1 cellular context compared by ENCODE assay signal in the genomic region with DNA sequence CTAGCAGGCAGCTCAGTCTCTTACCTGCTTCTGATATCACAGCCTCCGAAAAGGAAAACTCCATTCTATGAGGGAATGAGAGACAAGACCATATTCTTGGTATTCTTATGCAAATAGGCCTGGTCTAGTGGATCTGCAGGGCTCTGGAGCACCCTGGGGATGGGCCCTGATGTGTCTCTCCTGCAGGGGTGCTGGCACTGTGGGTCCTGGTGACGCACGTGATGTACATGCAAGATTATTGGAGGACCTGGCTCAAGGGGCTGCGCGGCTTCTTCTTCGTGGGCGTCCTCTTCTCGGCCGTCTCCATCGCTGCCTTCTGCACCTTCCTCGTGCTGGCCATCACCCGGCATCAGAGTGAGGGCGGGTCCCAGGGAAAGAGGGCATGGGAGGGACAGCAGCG.
TF ChIP-seq lines count a peak whose summit lies in the region.

No MANE protein-coding gene starts in this region.

TF ChIP-seq in HCT116, 20 proteins besides CTCF, POLR2A, EP300 and RAD21:
- TF ChIP-seq POLR2AphosphoS5 (IDR thresholded peaks at IDR 0.05; ENCODE audit: low read depth, low read length), result no peak
- no peak for TF ChIP-seq EZH2 (IDR thresholded peaks at IDR 0.05)
- no peak for TF ChIP-seq SRF (IDR thresholded peaks at IDR 0.05; ENCODE audit: low read depth)
- TF ChIP-seq, protein P1, sequence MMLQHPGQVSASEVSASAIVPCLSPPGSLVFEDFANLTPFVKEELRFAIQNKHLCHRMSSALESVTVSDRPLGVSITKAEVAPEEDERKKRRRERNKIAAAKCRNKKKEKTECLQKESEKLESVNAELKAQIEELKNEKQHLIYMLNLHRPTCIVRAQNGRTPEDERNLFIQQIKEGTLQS (IDR thresholded peaks at IDR 0.05), result no peak
- no peak for TF ChIP-seq ZFX (IDR thresholded peaks at IDR 0.05)
- TF ChIP-seq EGR1 (IDR thresholded peaks at IDR 0.05; ENCODE audit: low read depth), result no peak
- no peak for TF ChIP-seq FOSL1 (IDR thresholded peaks at IDR 0.05; ENCODE audit: low read depth)
- TF ChIP-seq TCF7L2 (IDR thresholded peaks at IDR 0.05; ENCODE audit: borderline replicate concordance, extremely low read depth, insufficient read depth, insufficient read length), result no peak
- TF ChIP-seq, protein P2, sequence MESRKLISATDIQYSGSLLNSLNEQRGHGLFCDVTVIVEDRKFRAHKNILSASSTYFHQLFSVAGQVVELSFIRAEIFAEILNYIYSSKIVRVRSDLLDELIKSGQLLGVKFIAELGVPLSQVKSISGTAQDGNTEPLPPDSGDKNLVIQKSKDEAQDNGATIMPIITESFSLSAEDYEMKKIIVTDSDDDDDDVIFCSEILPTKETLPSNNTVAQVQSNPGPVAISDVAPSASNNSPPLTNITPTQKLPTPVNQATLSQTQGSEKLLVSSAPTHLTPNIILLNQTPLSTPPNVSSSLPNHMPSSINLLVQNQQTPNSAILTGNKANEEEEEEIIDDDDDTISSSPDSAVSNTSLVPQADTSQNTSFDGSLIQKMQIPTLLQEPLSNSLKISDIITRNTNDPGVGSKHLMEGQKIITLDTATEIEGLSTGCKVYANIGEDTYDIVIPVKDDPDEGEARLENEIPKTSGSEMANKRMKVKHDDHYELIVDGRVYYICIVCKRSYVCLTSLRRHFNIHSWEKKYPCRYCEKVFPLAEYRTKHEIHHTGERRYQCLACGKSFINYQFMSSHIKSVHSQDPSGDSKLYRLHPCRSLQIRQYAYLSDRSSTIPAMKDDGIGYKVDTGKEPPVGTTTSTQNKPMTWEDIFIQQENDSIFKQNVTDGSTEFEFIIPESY (IDR thresholded peaks at IDR 0.05; ENCODE audit: extremely low read depth, insufficient replicate concordance, low read length), result no peak
- no peak for TF ChIP-seq CBX3 (IDR thresholded peaks at IDR 0.05; ENCODE audit: low read depth)
- TF ChIP-seq SIN3A (IDR thresholded peaks at IDR 0.05; ENCODE audit: low read depth), result no peak
- no peak for TF ChIP-seq SP1 (IDR thresholded peaks at IDR 0.05; ENCODE audit: low read depth)
